Comparison of ENCODE assay signal across 8 cellular contexts in the genomic region with DNA sequence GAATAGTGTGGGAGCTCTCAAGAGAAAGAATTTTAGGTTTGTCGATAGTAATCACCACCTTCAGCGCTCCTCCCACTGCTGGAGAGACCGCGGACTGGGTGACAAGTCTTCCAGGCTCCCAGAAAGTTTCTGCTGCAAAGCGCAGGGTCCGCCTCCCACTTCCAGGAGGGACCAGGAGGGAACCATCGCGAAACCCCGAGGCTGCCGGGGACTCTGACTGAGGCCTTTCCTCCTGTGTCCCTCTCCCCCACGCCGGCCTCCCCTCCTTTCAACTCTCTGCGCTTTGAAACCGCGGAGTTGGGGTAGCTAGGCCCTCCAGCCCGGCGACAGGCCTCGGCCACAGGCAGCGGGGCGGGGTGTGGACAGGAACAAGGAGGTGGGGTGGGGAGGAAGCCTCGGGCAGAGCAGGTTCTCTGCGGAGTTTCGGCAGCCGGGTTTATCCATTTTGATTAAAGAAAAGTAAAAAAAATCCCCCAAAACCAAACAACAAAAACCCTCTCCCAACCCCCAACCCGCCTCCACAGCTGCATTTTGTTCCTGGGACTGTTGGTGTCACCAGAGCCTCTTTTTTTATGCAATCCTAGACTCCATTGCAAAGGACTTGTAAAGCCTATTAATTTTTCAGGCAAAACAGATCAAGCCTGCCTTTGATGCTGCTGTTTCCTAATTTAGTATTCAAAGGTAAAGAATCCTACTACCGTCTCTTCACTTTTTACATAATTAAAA. TPM values are rescaled to one million over a fixed set of nuclear protein-coding genes. Genes with fewer than 3 reads are reported as not detected.
A peak's percentile ranks its signal among the peaks of the same experiment; 100 is the strongest.
DNase-seq lines count a peak whose midpoint lies in the region; ATAC-seq and TF ChIP-seq lines count a peak whose summit lies in the region.

No MANE protein-coding gene starts in this region.

- H3K9me3 Mint-ChIP-seq in stimulated activated effector memory CD8-positive, alpha-beta T cell treated with anti-CD3 and anti-CD28 coated beads, Interleukin-12 subunit alpha, Interleukin-12 subunit beta, amount 100 ng/mL, for 72 hours, result no peaks in the 10 kb centered on the region

- peak; percentile 45 for ATAC-seq in HG02678 (IDR thresholded peaks at IDR 0.05; ENCODE audit: unreplicated experiment)
- peak; percentile 54 for ATAC-seq in stimulated activated effector memory CD8-positive, alpha-beta T cell treated with anti-CD3 and anti-CD28 coated beads, Interleukin-12 subunit alpha, Interleukin-12 subunit beta, amount 100 ng/mL, for 72 hours
- no peak for ATAC-seq in HG02970 (IDR thresholded peaks at IDR 0.05; ENCODE audit: low FRiP score, unreplicated experiment)

- peaks cover 29% of the 10 kb centered on the region for H3K4me1 Mint-ChIP-seq in stimulated activated effector memory CD8-positive, alpha-beta T cell treated with anti-CD3 and anti-CD28 coated beads, Interleukin-12 subunit alpha, Interleukin-12 subunit beta, amount 100 ng/mL, for 72 hours

- H3K36me3 Mint-ChIP-seq in stimulated activated effector memory CD8-positive, alpha-beta T cell treated with anti-CD3 and anti-CD28 coated beads, Interleukin-12 subunit alpha, Interleukin-12 subunit beta, amount 100 ng/mL, for 72 hours, result no peaks in the 10 kb centered on the region

- H3K4me3 Mint-ChIP-seq in stimulated activated effector memory CD8-positive, alpha-beta T cell treated with anti-CD3 and anti-CD28 coated beads, Interleukin-12 subunit alpha, Interleukin-12 subunit beta, amount 100 ng/mL, for 72 hours, result peak overlapping the region; percentile 67

- TF ChIP-seq POLR2A in erythroblast (IDR thresholded peaks at IDR 0.05; ENCODE audit: low read length), result no peak

- H3K27ac Mint-ChIP-seq in stimulated activated effector memory CD8-positive, alpha-beta T cell treated with anti-CD3 and anti-CD28 coated beads, Interleukin-12 subunit alpha, Interleukin-12 subunit beta, amount 100 ng/mL, for 72 hours, result no peak overlapping the region

- peak; percentile 44 for DNase-seq in ELR (ENCODE audit: low read depth)
- peak; percentile 60 for DNase-seq in NCI-H510A treated with DMSO at 0.1 percent for 48 hours (lab: John Stamatoyannopoulos, UW)
- peak; percentile 29 for DNase-seq in activated T-cell treated with anti-CD3 and anti-CD28 coated beads for 48 hours (ENCODE audit: low read depth)
- DNase-seq in erythroblast (lab: John Stamatoyannopoulos, UW), result peak; percentile 40 to 49
- peak; percentile 34 for DNase-seq in mucosa of gallbladder (ENCODE audit: low spot score)
- peak; percentile 14 to 73 for DNase-seq in stimulated activated effector memory CD8-positive, alpha-beta T cell treated with anti-CD3 and anti-CD28 coated beads, Interleukin-12 subunit alpha, Interleukin-12 subunit beta, amount 100 ng/mL, for 72 hours (ENCODE audit: low spot score in 2 of 2)

RNA-seq across cellular contexts. Expression of gene CLYBL, which starts 51.9 kb away (rescaled TPM):
- total RNA-seq in mucosa of gallbladder, result 10.2 TPM
